Comparison of ENCODE assay signal across 2 cellular contexts in the genomic region with DNA sequence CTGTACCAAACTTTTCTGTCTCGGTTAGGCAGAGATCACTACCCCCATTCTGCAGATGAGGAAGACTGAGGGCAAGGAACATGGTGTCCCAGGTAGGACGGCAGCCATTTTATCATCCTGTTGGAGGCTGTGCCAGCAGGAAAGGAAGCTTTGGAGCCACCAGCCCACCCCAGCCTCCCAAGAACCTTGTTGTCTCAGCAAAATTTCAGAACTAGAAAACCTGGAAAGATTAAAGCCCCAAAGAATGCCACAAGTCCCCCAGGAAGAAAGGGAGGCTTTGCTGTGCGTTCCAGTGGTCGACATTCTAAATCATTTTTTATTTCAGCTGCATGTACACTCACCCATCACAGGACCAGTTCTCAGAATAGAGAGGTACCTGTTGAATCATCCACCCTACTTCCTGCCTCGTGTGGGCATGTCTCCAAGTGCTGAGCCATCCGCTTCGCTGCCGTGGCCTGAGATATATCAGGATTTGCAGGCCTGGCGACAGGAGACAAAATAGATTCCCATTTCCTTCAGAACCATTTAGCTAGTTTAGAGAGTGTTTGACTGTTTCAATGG.
A peak's percentile ranks its signal among the peaks of the same experiment; 100 is the strongest.
TF ChIP-seq lines count a peak whose summit lies in the region.

No MANE protein-coding gene starts in this region.

TF ChIP-seq in IMR-90, 13 proteins besides CTCF, POLR2A, EP300 and RAD21 (continued from another document):
- TF ChIP-seq FOS (IDR thresholded peaks at IDR 0.05; ENCODE audit: low read depth, low read length) (peak; percentile 54), BHLHE40 (IDR thresholded peaks at IDR 0.05; ENCODE audit: low read depth, low read length) (peak; percentile 51), MAFK (IDR thresholded peaks at IDR 0.05; ENCODE audit: low read depth, low read length) (peak; percentile 13; the same call in 1 of the 2 replicates), CEBPB (IDR thresholded peaks at IDR 0.05; ENCODE audit: low read depth, low read length) (no peak), SMC3 (IDR thresholded peaks at IDR 0.05; ENCODE audit: low read depth, low read length) (no peak), RFX5 (IDR thresholded peaks at IDR 0.05; ENCODE audit: low read depth, low read length) (no peak), CHD1 (IDR thresholded peaks at IDR 0.05; ENCODE audit: low read depth, low read length) (no peak), RCOR1 (IDR thresholded peaks at IDR 0.05; ENCODE audit: insufficient replicate concordance, low read length) (no peak)
- TF ChIP-seq, protein P1, sequence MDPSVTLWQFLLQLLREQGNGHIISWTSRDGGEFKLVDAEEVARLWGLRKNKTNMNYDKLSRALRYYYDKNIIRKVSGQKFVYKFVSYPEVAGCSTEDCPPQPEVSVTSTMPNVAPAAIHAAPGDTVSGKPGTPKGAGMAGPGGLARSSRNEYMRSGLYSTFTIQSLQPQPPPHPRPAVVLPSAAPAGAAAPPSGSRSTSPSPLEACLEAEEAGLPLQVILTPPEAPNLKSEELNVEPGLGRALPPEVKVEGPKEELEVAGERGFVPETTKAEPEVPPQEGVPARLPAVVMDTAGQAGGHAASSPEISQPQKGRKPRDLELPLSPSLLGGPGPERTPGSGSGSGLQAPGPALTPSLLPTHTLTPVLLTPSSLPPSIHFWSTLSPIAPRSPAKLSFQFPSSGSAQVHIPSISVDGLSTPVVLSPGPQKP (IDR thresholded peaks at IDR 0.05; ENCODE audit: borderline replicate concordance, low read depth, low read length), result no peak
- TF ChIP-seq, protein P2, sequence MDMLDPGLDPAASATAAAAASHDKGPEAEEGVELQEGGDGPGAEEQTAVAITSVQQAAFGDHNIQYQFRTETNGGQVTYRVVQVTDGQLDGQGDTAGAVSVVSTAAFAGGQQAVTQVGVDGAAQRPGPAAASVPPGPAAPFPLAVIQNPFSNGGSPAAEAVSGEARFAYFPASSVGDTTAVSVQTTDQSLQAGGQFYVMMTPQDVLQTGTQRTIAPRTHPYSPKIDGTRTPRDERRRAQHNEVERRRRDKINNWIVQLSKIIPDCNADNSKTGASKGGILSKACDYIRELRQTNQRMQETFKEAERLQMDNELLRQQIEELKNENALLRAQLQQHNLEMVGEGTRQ (IDR thresholded peaks at IDR 0.05; ENCODE audit: low read depth, low read length), result no peak

TF ChIP-seq in GM12891, 5 proteins besides CTCF, POLR2A, EP300 and RAD21 (continued from another document):
- TF ChIP-seq PAX5 (IDR thresholded peaks at IDR 0.05; ENCODE audit: insufficient read depth, low read length, severe bottlenecking), result no peak
